ENCODE assay signal across 1 cellular context in genomic region chr19:10194500-10195198, GRCh38.
TF ChIP-seq lines count a peak whose summit lies in the region.

Gene DNMT1, minus strand, starts transcription at chr19:10194953. Its CDS starts 54 bp downstream, at chr19:10194899.

TF ChIP-seq in HepG2, 621 proteins besides CTCF, POLR2A, EP300 and RAD21 (continued from another document and continues in another):
- TF ChIP-seq DZIP1 (CRISPR knock-in tag; IDR thresholded peaks at IDR 0.05): no peak
- no peak for TF ChIP-seq GTF2F1 (IDR thresholded peaks at IDR 0.05; ENCODE audit: low read length)
- TF ChIP-seq TARDBP (CRISPR knock-in tag; IDR thresholded peaks at IDR 0.05): no peak
- TF ChIP-seq TSC22D2 (CRISPR knock-in tag; IDR thresholded peaks at IDR 0.05; ENCODE audit: borderline replicate concordance): no peak; the same call in 1 of the 2 replicates
- TF ChIP-seq SCMH1 (CRISPR knock-in tag; IDR thresholded peaks at IDR 0.05; ENCODE audit: borderline replicate concordance): no peak
- no peak for TF ChIP-seq PRPF4 (IDR thresholded peaks at IDR 0.05; ENCODE audit: low read depth, low read length, poor library complexity, severe bottlenecking)
- TF ChIP-seq ZNF841 (CRISPR knock-in tag; IDR thresholded peaks at IDR 0.05; ENCODE audit: borderline replicate concordance): no peak
- peak; percentile 80; the same call in 1 of the 2 replicates for TF ChIP-seq KLF13 (CRISPR knock-in tag; IDR thresholded peaks at IDR 0.05)
- no peak for TF ChIP-seq NR2F6 (IDR thresholded peaks at IDR 0.05)
- peak; percentile 18; the same call in 1 of the 2 replicates for TF ChIP-seq NR2F6 (CRISPR knock-in tag; IDR thresholded peaks at IDR 0.05)
- peak; percentile 91 for TF ChIP-seq ZMAT3 (CRISPR knock-in tag; conservative IDR thresholded peaks at IDR 0.05)
- no peak for TF ChIP-seq AFF4 (CRISPR knock-in tag; IDR thresholded peaks at IDR 0.05)
- TF ChIP-seq ZBTB8A (CRISPR knock-in tag; IDR thresholded peaks at IDR 0.05; ENCODE audit: borderline replicate concordance, low read depth): no peak
- TF ChIP-seq ZNF577 (CRISPR knock-in tag; IDR thresholded peaks at IDR 0.05; ENCODE audit: borderline replicate concordance, low read depth): no peak
- TF ChIP-seq AHDC1 (CRISPR knock-in tag; IDR thresholded peaks at IDR 0.05; ENCODE audit: borderline replicate concordance): no peak
- TF ChIP-seq PHB2 (IDR thresholded peaks at IDR 0.05; ENCODE audit: partially characterized antibody): no peak
- TF ChIP-seq RBM22 (optimal IDR thresholded peaks at IDR 0.05; ENCODE audit: low read length): no peak
- TF ChIP-seq TRIM24 (CRISPR knock-in tag; IDR thresholded peaks at IDR 0.05): no peak
- TF ChIP-seq YEATS4 (CRISPR knock-in tag; IDR thresholded peaks at IDR 0.05; ENCODE audit: borderline replicate concordance): peak; percentile 83
- no peak for TF ChIP-seq KDM6A (CRISPR knock-in tag; IDR thresholded peaks at IDR 0.05; ENCODE audit: low read depth)
- peak; percentile 98 for TF ChIP-seq FOXK2 (IDR thresholded peaks at IDR 0.05)
- TF ChIP-seq FOXC1 (CRISPR knock-in tag; IDR thresholded peaks at IDR 0.05; ENCODE audit: borderline replicate concordance): 0 out of 2 replicates have a peak, but pooled peaks have one; percentile 66
- 0 out of 2 replicates have a peak, but pooled peaks have one; percentile 43 for TF ChIP-seq ZNF672 (CRISPR knock-in tag; IDR thresholded peaks at IDR 0.05)
- TF ChIP-seq ZNF44 (CRISPR knock-in tag; IDR thresholded peaks at IDR 0.05): no peak; the same call in 1 of the 2 replicates
- TF ChIP-seq MTERF4 (CRISPR knock-in tag; IDR thresholded peaks at IDR 0.05): no peak
- TF ChIP-seq ZNF652 (CRISPR knock-in tag; IDR thresholded peaks at IDR 0.05; ENCODE audit: borderline replicate concordance, low read depth): no peak
- peak; percentile 22; the same call in 1 of the 2 replicates for TF ChIP-seq ZNF710 (CRISPR knock-in tag; IDR thresholded peaks at IDR 0.05; ENCODE audit: borderline replicate concordance)
- TF ChIP-seq NFE2L2 (IDR thresholded peaks at IDR 0.05; ENCODE audit: low read length): no peak
- TF ChIP-seq ZNF891 (CRISPR knock-in tag; IDR thresholded peaks at IDR 0.05): no peak
- TF ChIP-seq, protein P1, sequence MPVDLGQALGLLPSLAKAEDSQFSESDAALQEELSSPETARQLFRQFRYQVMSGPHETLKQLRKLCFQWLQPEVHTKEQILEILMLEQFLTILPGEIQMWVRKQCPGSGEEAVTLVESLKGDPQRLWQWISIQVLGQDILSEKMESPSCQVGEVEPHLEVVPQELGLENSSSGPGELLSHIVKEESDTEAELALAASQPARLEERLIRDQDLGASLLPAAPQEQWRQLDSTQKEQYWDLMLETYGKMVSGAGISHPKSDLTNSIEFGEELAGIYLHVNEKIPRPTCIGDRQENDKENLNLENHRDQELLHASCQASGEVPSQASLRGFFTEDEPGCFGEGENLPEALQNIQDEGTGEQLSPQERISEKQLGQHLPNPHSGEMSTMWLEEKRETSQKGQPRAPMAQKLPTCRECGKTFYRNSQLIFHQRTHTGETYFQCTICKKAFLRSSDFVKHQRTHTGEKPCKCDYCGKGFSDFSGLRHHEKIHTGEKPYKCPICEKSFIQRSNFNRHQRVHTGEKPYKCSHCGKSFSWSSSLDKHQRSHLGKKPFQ (CRISPR knock-in tag; IDR thresholded peaks at IDR 0.05; ENCODE audit: insufficient replicate concordance): no peak
- TF ChIP-seq ZNF564 (CRISPR knock-in tag; IDR thresholded peaks at IDR 0.05): no peak
- TF ChIP-seq, protein P2, sequence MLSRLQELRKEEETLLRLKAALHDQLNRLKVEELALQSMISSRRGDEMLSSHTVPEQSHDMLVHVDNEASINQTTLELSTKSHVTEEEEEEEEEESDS (CRISPR knock-in tag; IDR thresholded peaks at IDR 0.05; ENCODE audit: borderline replicate concordance): no peak; the same call in 1 of the 2 replicates
- no peak for TF ChIP-seq MBNL3 (CRISPR knock-in tag; conservative IDR thresholded peaks at IDR 0.05)
- TF ChIP-seq EZH2 (conservative IDR thresholded peaks at IDR 0.05; ENCODE audit: low read depth, low read length): no peak
- TF ChIP-seq DPF2 (CRISPR knock-in tag; IDR thresholded peaks at IDR 0.05; ENCODE audit: borderline replicate concordance, low read depth): no peak
- no peak for TF ChIP-seq ZKSCAN5 (CRISPR knock-in tag; IDR thresholded peaks at IDR 0.05)
- TF ChIP-seq FOXP1 (IDR thresholded peaks at IDR 0.05): no peak
- no peak for TF ChIP-seq FOXP1 (CRISPR knock-in tag; IDR thresholded peaks at IDR 0.05)
- no peak; the same call in 2 of the 3 replicates for TF ChIP-seq MXI1 (IDR thresholded peaks at IDR 0.05; ENCODE audit: borderline replicate concordance, low read depth, low read length)
- TF ChIP-seq ZNF605 (CRISPR knock-in tag; IDR thresholded peaks at IDR 0.05): peak; percentile 11
- TF ChIP-seq ZNF468 (CRISPR knock-in tag; IDR thresholded peaks at IDR 0.05): no peak
- TF ChIP-seq ZNF317 (CRISPR knock-in tag; IDR thresholded peaks at IDR 0.05): peak; percentile 53; the same call in 1 of the 2 replicates
- TF ChIP-seq ZNF589 (CRISPR knock-in tag; conservative IDR thresholded peaks at IDR 0.05): peak; percentile 62; the same call in 1 of the 2 replicates
- no peak for TF ChIP-seq ZKSCAN8 (CRISPR knock-in tag; IDR thresholded peaks at IDR 0.05; ENCODE audit: borderline replicate concordance)
- no peak for TF ChIP-seq RNF2 (conservative IDR thresholded peaks at IDR 0.05; ENCODE audit: low read depth)
- TF ChIP-seq PRMT3 (CRISPR knock-in tag; IDR thresholded peaks at IDR 0.05; ENCODE audit: borderline replicate concordance, low read depth): no peak
- TF ChIP-seq, protein P3, sequence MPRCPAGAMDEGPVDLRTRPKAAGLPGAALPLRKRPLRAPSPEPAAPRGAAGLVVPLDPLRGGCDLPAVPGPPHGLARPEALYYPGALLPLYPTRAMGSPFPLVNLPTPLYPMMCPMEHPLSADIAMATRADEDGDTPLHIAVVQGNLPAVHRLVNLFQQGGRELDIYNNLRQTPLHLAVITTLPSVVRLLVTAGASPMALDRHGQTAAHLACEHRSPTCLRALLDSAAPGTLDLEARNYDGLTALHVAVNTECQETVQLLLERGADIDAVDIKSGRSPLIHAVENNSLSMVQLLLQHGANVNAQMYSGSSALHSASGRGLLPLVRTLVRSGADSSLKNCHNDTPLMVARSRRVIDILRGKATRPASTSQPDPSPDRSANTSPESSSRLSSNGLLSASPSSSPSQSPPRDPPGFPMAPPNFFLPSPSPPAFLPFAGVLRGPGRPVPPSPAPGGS (CRISPR knock-in tag; IDR thresholded peaks at IDR 0.05): peak; percentile 64; the same call in 1 of the 2 replicates
